ENCODE assay signal across 8 cellular contexts in genomic region chr10:75187961-75188426, GRCh38. TPM values are rescaled to one million over a fixed set of nuclear protein-coding genes. Genes with fewer than 3 reads are reported as not detected.
A peak's percentile ranks its signal among the peaks of the same experiment; 100 is the strongest.
DNase-seq lines count a peak whose midpoint lies in the region; ATAC-seq and TF ChIP-seq lines count a peak whose summit lies in the region.

No MANE protein-coding gene starts in this region.

- TF ChIP-seq CTCF in right lobe of liver (IDR thresholded peaks at IDR 0.05) = peak; percentile 65 to 71 (median 70)

- H3K9me3 ChIP-seq in right lobe of liver = no peaks in the 10 kb centered on the region

- H3K4me1 ChIP-seq in right lobe of liver = peaks cover 0 to 35% (median 5%) of the 10 kb centered on the region in 4 donors

- 61% methylated on average over 3 of the region's 3 CpGs for WGBS in right lobe of liver (ENCODE audit: insufficient coverage, low coverage, low lambda C conversion rate, missing lambda C conversion rate)

- no peak overlapping the region for H3K27ac ChIP-seq in right lobe of liver

- no peak for TF ChIP-seq POLR2A in right lobe of liver (IDR thresholded peaks at IDR 0.05)

- no peak overlapping the region for H3K4me3 ChIP-seq in right lobe of liver

- H3K36me3 ChIP-seq in right lobe of liver = no peaks in the 10 kb centered on the region

- no peaks in the 10 kb centered on the region for H3K27me3 ChIP-seq in right lobe of liver

- ATAC-seq in GM18868 (IDR thresholded peaks at IDR 0.05; ENCODE audit: unreplicated experiment) (peak; percentile 74), right lobe of liver (peak; percentile 49 to 68 (median 58)), HG02759 (IDR thresholded peaks at IDR 0.05; ENCODE audit: unreplicated experiment) (no peak)

- intact Hi-C loops in right lobe of liver (cut with DNase I) = loop anchor here in 1 of 2 donors (10.0 kb wide), 1 partner anchor 47 kb away; the partner anchor contains the start of gene COMTD1

- DNase-seq in AG08395 (ENCODE audit: low spot score) (peak; percentile 62), NCI-H146 (lab: John Stamatoyannopoulos, UW) (peak; percentile 52), dermis blood vessel endothelial cell (peak; percentile 85), right lobe of liver (peak in 2 of 3 donors; percentile 38 to 55)
- DNase-seq in activated CD4-positive, alpha-beta T cell treated with anti-CD3 and anti-CD28 coated beads for 48 hours = peak; percentile 72
- DNase-seq in stimulated activated CD8-positive, alpha-beta memory T cell treated with anti-CD3 and anti-CD28 coated beads, Interleukin-4, amount 100 ng/mL, for 24 hours (ENCODE audit: low read depth) = peak; percentile 31

RNA-seq across cellular contexts. Expression of gene VDAC2, which starts 22.6 kb away (rescaled TPM):
- total RNA-seq in dermis blood vessel endothelial cell (174 and 191 TPM in 2 replicates), right lobe of liver (10 to 100 TPM; 48.3 to 92.7 (median 70.2) TPM)

RNA-seq across cellular contexts. Expression of gene COMTD1, which starts 47.8 kb away (rescaled TPM):
- 15.9 and 23.0 TPM in 2 replicates for total RNA-seq in dermis blood vessel endothelial cell
- total RNA-seq in right lobe of liver = 10 to 100 TPM; 14.3 to 88.7 (median 22.1) TPM

Comparison
In these comparisons a context has a peak if more than half of its experiments do, and no peak if none do; other contexts are left out.
1. DNase-seq: peak in every context shown above with its lines; median percentile 85 in dermis blood vessel endothelial cell; 72 in activated CD4-positive, alpha-beta T cell treated with anti-CD3 and anti-CD28 coated beads for 48 hours; 62 in AG08395; 52 in NCI-H146; 46 in right lobe of liver; 31 in stimulated activated CD8-positive, alpha-beta memory T cell treated with anti-CD3 and anti-CD28 coated beads, Interleukin-4, amount 100 ng/mL, for 24 hours.